In the genomic region with DNA sequence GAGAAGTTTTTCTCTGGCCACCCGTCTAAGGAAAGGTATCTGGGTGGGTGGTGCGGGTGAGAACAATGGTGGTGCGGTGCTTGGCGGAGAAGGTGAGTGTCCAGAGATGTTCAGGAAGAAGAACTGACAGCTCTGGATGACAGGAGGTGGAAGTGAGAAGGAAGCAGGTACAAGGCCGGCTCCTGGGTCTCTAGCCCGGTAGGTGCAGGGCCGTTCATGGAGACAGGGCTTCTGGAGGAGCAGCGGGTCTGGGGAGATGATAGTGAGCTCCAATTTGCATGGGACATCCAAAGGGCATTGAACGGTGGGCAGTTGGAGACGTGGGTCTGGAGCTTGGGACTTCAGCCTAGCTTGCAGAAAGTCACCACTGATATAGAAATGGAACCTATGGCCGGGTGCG, we compare ENCODE assay signal across 9 cellular contexts. TPM values are rescaled to one million over a fixed set of nuclear protein-coding genes. Genes with fewer than 3 reads are reported as not detected.
A peak's percentile ranks its signal among the peaks of the same experiment; 100 is the strongest.
DNase-seq lines count a peak whose midpoint lies in the region; ATAC-seq and TF ChIP-seq lines count a peak whose summit lies in the region.
"Had no signal": no experiment of that assay in that cellular context is flagged by ENCODE, and none has a peak within 500 bp of the region (broad histone marks: within the 10 kb centered on the region; RNA-seq: fewer than 3 reads in every experiment).

No MANE protein-coding gene starts in this region.

- peaks cover 0 to 6% (median 0%) of the 10 kb centered on the region in 4 donors for H3K36me3 ChIP-seq in stomach

- peaks cover 7 to 15% (median 11%) of the 10 kb centered on the region in 4 donors for H3K4me1 ChIP-seq in stomach

- no peak for ATAC-seq in omental fat pad (ENCODE audit: low FRiP score)

- H3K27ac ChIP-seq in stomach = peak overlapping the region in 3 of 5 donors; percentile 60 to 83 (median 78)

- CTCF ChIA-PET in activated CD4-positive, alpha-beta memory T cell treated with anti-CD3 and anti-CD28 coated beads for 36 hours (lab: Charles Lee) = no interaction called here

- H3K27me3 Mint-ChIP-seq in activated CD4-positive, alpha-beta T cell treated with anti-CD3 and anti-CD28 coated beads, Interleukin-2, amount 10 ng/mL, durations not matched to agents 24 days and 14 days = peaks cover 27% of the 10 kb centered on the region
- H3K27me3 Mint-ChIP-seq in activated CD4-positive, alpha-beta memory T cell treated with anti-CD3 and anti-CD28 coated beads for 36 hours = no peaks in the 10 kb centered on the region
- peaks cover 4 to 5% (median 5%) of the 10 kb centered on the region in 3 donors for H3K27me3 Mint-ChIP-seq in immature natural killer cell (ENCODE audit: low read depth in 3 of 3)

- H3K27me3 ChIP-seq in stomach = no peaks in the 10 kb centered on the region

- H3K36me3 Mint-ChIP-seq in activated CD4-positive, alpha-beta T cell treated with anti-CD3 and anti-CD28 coated beads, Interleukin-2, amount 10 ng/mL, durations not matched to agents 24 days and 14 days (ENCODE audit: low read depth) = no peaks in the 10 kb centered on the region
- H3K36me3 Mint-ChIP-seq in activated CD4-positive, alpha-beta memory T cell treated with anti-CD3 and anti-CD28 coated beads for 36 hours = no peaks in the 10 kb centered on the region
- peaks cover 0 to under 1% (median 0%) of the 10 kb centered on the region in 3 donors for H3K36me3 Mint-ChIP-seq in immature natural killer cell

- no peak for TF ChIP-seq EP300 in stomach (IDR thresholded peaks at IDR 0.05)

- TF ChIP-seq CTCF in stomach (IDR thresholded peaks at IDR 0.05) (no peak), foreskin fibroblast (IDR thresholded peaks at IDR 0.05; ENCODE audit: low read depth, low read length) (no peak), omental fat pad (IDR thresholded peaks at IDR 0.05) (no peak)

- TF ChIP-seq POLR2A in stomach (IDR thresholded peaks at IDR 0.05) = no peak

- POLR2A ChIA-PET in activated CD4-positive, alpha-beta memory T cell treated with anti-CD3 and anti-CD28 coated beads for 36 hours (lab: Charles Lee) = interaction anchor here (1.6 kb wide), 1 partner anchor 17 kb away, joined by 4 read pairs; a partner anchor contains a TSS

- H3K27ac Mint-ChIP-seq in activated CD4-positive, alpha-beta T cell treated with anti-CD3 and anti-CD28 coated beads, Interleukin-2, amount 10 ng/mL, durations not matched to agents 24 days and 14 days = no peak overlapping the region
- no peak overlapping the region for H3K27ac Mint-ChIP-seq in activated CD4-positive, alpha-beta memory T cell treated with anti-CD3 and anti-CD28 coated beads for 36 hours
- H3K27ac Mint-ChIP-seq in immature natural killer cell = peak overlapping the region in 5 of 6 donors; percentile 53 to 90 (median 73)

- intact Hi-C loops in activated CD4-positive, alpha-beta T cell treated with anti-CD3 and anti-CD28 coated beads, Interleukin-2, amount 10 ng/mL, durations not matched to agents 24 days and 14 days (cut with micrococcal nuclease) = no loop called here
- intact Hi-C loops in activated CD4-positive, alpha-beta memory T cell treated with anti-CD3 and anti-CD28 coated beads for 36 hours (cut with micrococcal nuclease) = no loop called here
- intact Hi-C loops in stomach (cut with DNase I; ENCODE audit: low total_unique reads) = no loop called here
- intact Hi-C loops in head of caudate nucleus (cut with DNase I) = no loop called here

- H3K9me3 Mint-ChIP-seq in activated CD4-positive, alpha-beta T cell treated with anti-CD3 and anti-CD28 coated beads, Interleukin-2, amount 10 ng/mL, durations not matched to agents 24 days and 14 days = peaks cover 11% of the 10 kb centered on the region
- H3K9me3 Mint-ChIP-seq in activated CD4-positive, alpha-beta memory T cell treated with anti-CD3 and anti-CD28 coated beads for 36 hours = no peaks in the 10 kb centered on the region
- no peaks in the 10 kb centered on the region for H3K9me3 Mint-ChIP-seq in immature natural killer cell

- H3K4me3 Mint-ChIP-seq in activated CD4-positive, alpha-beta T cell treated with anti-CD3 and anti-CD28 coated beads, Interleukin-2, amount 10 ng/mL, durations not matched to agents 24 days and 14 days = peak overlapping the region; percentile 81
- peak overlapping the region; percentile 73 for H3K4me3 Mint-ChIP-seq in activated CD4-positive, alpha-beta memory T cell treated with anti-CD3 and anti-CD28 coated beads for 36 hours
- H3K4me3 Mint-ChIP-seq in immature natural killer cell = peak overlapping the region; percentile 79 to 85 (median 79)

- H3K9me3 ChIP-seq in stomach = no peaks in the 10 kb centered on the region

- peak overlapping the region; percentile 31 to 47 (median 42) for H3K4me3 ChIP-seq in stomach
- peak overlapping the region in 1 of 2 donors; percentile 22 for H3K4me3 ChIP-seq in foreskin fibroblast (ENCODE audit: low read depth in 1 of 2, low read length in 2 of 2)

- peak; percentile 53 for DNase-seq in activated CD4-positive, alpha-beta T cell treated with anti-CD3 and anti-CD28 coated beads, Interleukin-2, amount 10 ng/mL, durations not matched to agents 24 days and 14 days
- DNase-seq in activated CD4-positive, alpha-beta T cell treated with anti-CD3 and anti-CD28 coated beads for 4 hours = no peak
- no peak for DNase-seq in activated CD4-positive, alpha-beta memory T cell treated with anti-CD3 and anti-CD28 coated beads for 36 hours
- DNase-seq in immature natural killer cell (no peak), stomach (no peak), foreskin fibroblast (no peak), head of caudate nucleus (no peak), omental fat pad (ENCODE audit: low spot score) (no peak)
- DNase-seq: stimulated activated CD4-positive, alpha-beta T cell treated with anti-CD3 and anti-CD28 coated beads, Interleukin-15, amount 100 ng/mL, for 24 hours had no signal

- H3K4me1 Mint-ChIP-seq in activated CD4-positive, alpha-beta T cell treated with anti-CD3 and anti-CD28 coated beads, Interleukin-2, amount 10 ng/mL, durations not matched to agents 24 days and 14 days = peaks cover 6% of the 10 kb centered on the region
- peaks cover 10% of the 10 kb centered on the region for H3K4me1 Mint-ChIP-seq in activated CD4-positive, alpha-beta memory T cell treated with anti-CD3 and anti-CD28 coated beads for 36 hours (ENCODE audit: low read depth)
- H3K4me1 Mint-ChIP-seq in immature natural killer cell = peaks cover 10 to 11% of the 10 kb centered on the region in 2 donors

- 78 to 88% (median 84%) methylated on average over 12 of the region's 12 CpGs for WGBS in stomach, 5 donors

RNA-seq across cellular contexts. Expression of a gene that starts 1.0 kb away (rescaled TPM):
- 22.3 and 24.3 TPM in 2 replicates for total RNA-seq in activated CD4-positive, alpha-beta T cell treated with anti-CD3 and anti-CD28 coated beads, Interleukin-2, amount 10 ng/mL, durations not matched to agents 24 days and 14 days
- 10 to 100 TPM; 30.2 to 32.5 TPM for total RNA-seq in activated CD4-positive, alpha-beta memory T cell treated with anti-CD3 and anti-CD28 coated beads for 36 hours
- polyA plus RNA-seq in immature natural killer cell (10 to 100 TPM; 11.0 to 18.1 (median 13.2) TPM), stomach (10 to 100 TPM; 17.9 to 30.4 (median 19.2) TPM)
- total RNA-seq in stomach (10 to 100 TPM in 2 of 5 donors, 1 to 10 TPM in 2, not detected in 1; 3.5 to 17.8 (median 10.9) TPM), omental fat pad (10 to 100 TPM in 2 of 4 donors, 1 to 10 TPM in 2; 6.1 to 15.4 (median 10.1) TPM)

RNA-seq across cellular contexts. Expression of a gene that starts 17.3 kb away (rescaled TPM):
- total RNA-seq in activated CD4-positive, alpha-beta T cell treated with anti-CD3 and anti-CD28 coated beads, Interleukin-2, amount 10 ng/mL, durations not matched to agents 24 days and 14 days = 41.2 and 45.1 TPM in 2 replicates
- total RNA-seq in activated CD4-positive, alpha-beta memory T cell treated with anti-CD3 and anti-CD28 coated beads for 36 hours = 10 to 100 TPM; 22.3 to 25.0 TPM
- polyA plus RNA-seq in immature natural killer cell = 10 to 100 TPM in 1 of 3 donors, 1 to 10 TPM in 2; 5.2 to 14.7 (median 5.6) TPM
- 100 to 1,000 TPM in 1 of 5 donors, 10 to 100 TPM in 4; 37.9 to 100 (median 60.1) TPM for total RNA-seq in stomach
- 1 to 10 TPM; 1.1 to 2.3 (median 1.4) TPM for polyA plus RNA-seq in stomach
- total RNA-seq in omental fat pad = 10 to 100 TPM; 18.1 to 53.3 (median 21.9) TPM

Comparison
In these comparisons a context has a peak if more than half of its experiments do, and no peak if none do; other contexts are left out.
1. H3K27ac Mint-ChIP-seq: peak in immature natural killer cell (5 of 6); none in activated CD4-positive, alpha-beta T cell treated with anti-CD3 and anti-CD28 coated beads, Interleukin-2, amount 10 ng/mL, durations not matched to agents 24 days and 14 days (single experiment) and activated CD4-positive, alpha-beta memory T cell treated with anti-CD3 and anti-CD28 coated beads for 36 hours (single experiment).
2. Peak in every context shown above with its lines, with median percentiles within 50 percentile points of each other: H3K4me3 Mint-ChIP-seq.